In genomic region chr17:57987582-57988300, GRCh38 we compare ENCODE assay signal across 8 cellular contexts. TPM values are rescaled to one million over a fixed set of nuclear protein-coding genes. Genes with fewer than 3 reads are reported as not detected.
DNase-seq lines count a peak whose midpoint lies in the region; FAIRE-seq and TF ChIP-seq lines count a peak whose summit lies in the region.

Gene VEZF1, minus strand, starts transcription at chr17:57988254. Its CDS starts 143 bp downstream, at chr17:57988111.

- FAIRE-seq in astrocyte (lab: Jason Lieb, UNC): no peak

- no peak for TF ChIP-seq CTCF in astrocyte (IDR thresholded peaks at IDR 0.05; ENCODE audit: insufficient read depth, low read depth, low read length)
- TF ChIP-seq CTCF in hepatocyte (IDR thresholded peaks at IDR 0.05; ENCODE audit: poor library complexity): no peak
- no peak for TF ChIP-seq CTCF in retinal pigment epithelial cell (conservative IDR thresholded peaks at IDR 0.05; ENCODE audit: low read depth, low read length)

- peak within 1 kb of the TSS; percentile 95 for H3K4me3 Mint-ChIP-seq in T-helper 2 cell treated with Interferon-gamma antibody and Interleukin-4, amounts not matched to agents 5 μg/mL and 100 μg/mL, for 36 hours
- peak within 1 kb of the TSS; percentile 90 for H3K4me3 Mint-ChIP-seq in astrocyte (ENCODE audit: unreplicated experiment)

- DNase-seq in GDM1 (lab: John Stamatoyannopoulos, UW): peak; percentile 74
- DNase-seq in GM23248: peak; percentile 90
- DNase-seq in LoVo (ENCODE audit: low spot score): peak; percentile 76
- peak; percentile 76 for DNase-seq in T-helper 2 cell treated with Interferon-gamma antibody and Interleukin-4, amounts not matched to agents 5 μg/mL and 100 μg/mL, for 36 hours (ENCODE audit: low spot score)
- peak; percentile 39 for DNase-seq in astrocyte (ENCODE audit: low read depth)
- peak; percentile 89 for DNase-seq in hepatocyte (ENCODE audit: low spot score)
- no peak for DNase-seq in retinal pigment epithelial cell (ENCODE audit: low read depth)
- DNase-seq in NCI-H187 treated with DMSO at 0.1 percent for 48 hours (lab: John Stamatoyannopoulos, UW): no peak

- H3K27me3 Mint-ChIP-seq in T-helper 2 cell treated with Interferon-gamma antibody and Interleukin-4, amounts not matched to agents 5 μg/mL and 100 μg/mL, for 36 hours (ENCODE audit: low read depth): no peaks in the 10 kb centered on the region
- no peaks in the 10 kb centered on the region for H3K27me3 Mint-ChIP-seq in astrocyte (ENCODE audit: low read depth, unreplicated experiment)

- 2 to 3% methylated on average over 9 to 68 of the region's 74 CpGs for WGBS in GM23248 (ENCODE audit: low coverage in 1 of 2, low lambda C conversion rate in 2 of 2, missing lambda C conversion rate in 2 of 2), 2 experiments
- 0% methylated on average over 15 of the region's 74 CpGs for WGBS in hepatocyte (ENCODE audit: low lambda C conversion rate, missing lambda C conversion rate)

- peaks cover 33% of the 10 kb centered on the region for H3K36me3 Mint-ChIP-seq in T-helper 2 cell treated with Interferon-gamma antibody and Interleukin-4, amounts not matched to agents 5 μg/mL and 100 μg/mL, for 36 hours (ENCODE audit: low read depth)
- H3K36me3 Mint-ChIP-seq in astrocyte (ENCODE audit: low read depth, unreplicated experiment): peaks cover 6% of the 10 kb centered on the region

- H3K36me3 ChIP-seq in GM23248 (ENCODE audit: low read depth): no peaks in the 10 kb centered on the region
- peaks cover under 1% of the 10 kb centered on the region for H3K36me3 ChIP-seq in astrocyte (ENCODE audit: insufficient read depth, low read length)
- no peaks in the 10 kb centered on the region for H3K36me3 ChIP-seq in hepatocyte (replicated peaks; ENCODE audit: insufficient read depth, low read depth)

- H3K9me3 ChIP-seq in GM23248 (ENCODE audit: low read depth): no peaks in the 10 kb centered on the region
- no peaks in the 10 kb centered on the region for H3K9me3 ChIP-seq in astrocyte (ENCODE audit: insufficient read depth, low read depth, low read length)
- no peaks in the 10 kb centered on the region for H3K9me3 ChIP-seq in hepatocyte (ENCODE audit: low read depth)

- no peaks in the 10 kb centered on the region for H3K27me3 ChIP-seq in GM23248 (replicated peaks; ENCODE audit: insufficient read depth)
- H3K27me3 ChIP-seq in astrocyte (ENCODE audit: insufficient read depth, low read length): no peaks in the 10 kb centered on the region
- H3K27me3 ChIP-seq in hepatocyte: no peaks in the 10 kb centered on the region

- H2AFZ ChIP-seq in GM23248 (peak within 1 kb of the TSS; percentile 74), astrocyte (ENCODE audit: low read depth, low read length) (peak within 1 kb of the TSS; percentile 60), hepatocyte (peak within 1 kb of the TSS; percentile 84)

- H3K4me3 ChIP-seq in GM23248 (peak within 1 kb of the TSS; percentile 81), astrocyte (ENCODE audit: insufficient read depth, low read depth, low read length) (peak within 1 kb of the TSS; percentile 68), hepatocyte (peak within 1 kb of the TSS; percentile 31), retinal pigment epithelial cell (ENCODE audit: low read length) (peak within 1 kb of the TSS; percentile 77)

- peak within 1 kb of the TSS; percentile 89 for H3K27ac ChIP-seq in GM23248
- H3K27ac ChIP-seq in astrocyte (ENCODE audit: low read depth, low read length): peak within 1 kb of the TSS; percentile 94
- peak within 1 kb of the TSS; percentile 99 for H3K27ac ChIP-seq in hepatocyte

- peaks cover 69% of the 10 kb centered on the region for H3F3A ChIP-seq in GM23248 (ENCODE audit: insufficient read depth)

- H3K9ac ChIP-seq in GM23248: peak within 1 kb of the TSS; percentile 94
- H3K9ac ChIP-seq in astrocyte (ENCODE audit: low read length): peak within 1 kb of the TSS; percentile 97

- H3K27ac Mint-ChIP-seq in T-helper 2 cell treated with Interferon-gamma antibody and Interleukin-4, amounts not matched to agents 5 μg/mL and 100 μg/mL, for 36 hours: peak within 1 kb of the TSS; percentile 96
- peak within 1 kb of the TSS; percentile 94 for H3K27ac Mint-ChIP-seq in astrocyte (ENCODE audit: unreplicated experiment)

- H3K79me2 ChIP-seq in GM23248 (ENCODE audit: insufficient read depth) (peaks cover 56% of the 10 kb centered on the region), astrocyte (ENCODE audit: insufficient read depth, low read length) (peaks cover 46% of the 10 kb centered on the region), hepatocyte (peaks cover 53% of the 10 kb centered on the region)

- H3K4me1 ChIP-seq in GM23248 (ENCODE audit: insufficient read depth) (peaks cover 40% of the 10 kb centered on the region), astrocyte (ENCODE audit: insufficient read depth, low read length) (peaks cover 21% of the 10 kb centered on the region), hepatocyte (ENCODE audit: insufficient read depth) (peaks cover 42% of the 10 kb centered on the region)

- H3K4me1 Mint-ChIP-seq in T-helper 2 cell treated with Interferon-gamma antibody and Interleukin-4, amounts not matched to agents 5 μg/mL and 100 μg/mL, for 36 hours (ENCODE audit: low read depth): peaks cover 56% of the 10 kb centered on the region
- peaks cover 45% of the 10 kb centered on the region for H3K4me1 Mint-ChIP-seq in astrocyte (ENCODE audit: low read depth, unreplicated experiment)

- H4K20me1 ChIP-seq in GM23248 (ENCODE audit: insufficient read depth): no peaks in the 10 kb centered on the region
- H4K20me1 ChIP-seq in astrocyte (ENCODE audit: insufficient read depth, low read length): peaks cover 38% of the 10 kb centered on the region
- H4K20me1 ChIP-seq in hepatocyte (ENCODE audit: insufficient read depth, poor library complexity, severe bottlenecking): peaks cover 37% of the 10 kb centered on the region

- H3K9me2 ChIP-seq in GM23248 (ENCODE audit: insufficient read depth): no peaks in the 10 kb centered on the region
- H3K9me2 ChIP-seq in hepatocyte (replicated peaks; ENCODE audit: insufficient read depth): no peaks in the 10 kb centered on the region

- in situ Hi-C loops in GM23248 (cut with MboI): no loop called here

- H3K4me2 ChIP-seq in GM23248 (ENCODE audit: unreplicated experiment) (peak within 1 kb of the TSS; percentile 95), astrocyte (ENCODE audit: low read length) (peak within 1 kb of the TSS; percentile 87), hepatocyte (peak within 1 kb of the TSS; percentile 88)

- no peaks in the 10 kb centered on the region for H3K9me3 Mint-ChIP-seq in T-helper 2 cell treated with Interferon-gamma antibody and Interleukin-4, amounts not matched to agents 5 μg/mL and 100 μg/mL, for 36 hours
- no peaks in the 10 kb centered on the region for H3K9me3 Mint-ChIP-seq in astrocyte (ENCODE audit: unreplicated experiment)

RNA-seq across cellular contexts. Expression of gene VEZF1, which starts in this region (rescaled TPM):
- total RNA-seq in GM23248 (2014; rRNA removed; shearing (Covaris generic)): 45.5 and 51.9 TPM in 2 replicates
- polyA plus RNA-seq in GM23248 (2016; fragmentation: Nextera tagmentation; extraction: Ambion mirVana) (30.5 and 32.2 TPM in 2 replicates), hepatocyte (19.1 and 20.9 TPM in 2 replicates)
- total RNA-seq in astrocyte (42.0 and 50.9 TPM in 2 replicates), hepatocyte (56.0 and 57.3 TPM in 2 replicates)

Comparison
In these comparisons a context has a peak if more than half of its experiments do, and no peak if none do; other contexts are left out.
1. DNase-seq: peak in GDM1 (single experiment), GM23248 (single experiment), LoVo (single experiment), T-helper 2 cell treated with Interferon-gamma antibody and Interleukin-4, amounts not matched to agents 5 μg/mL and 100 μg/mL, for 36 hours (single experiment), astrocyte (single experiment) and hepatocyte (single experiment); none in retinal pigment epithelial cell (single experiment) and NCI-H187 treated with DMSO at 0.1 percent for 48 hours (single experiment).
2. H3K4me3 ChIP-seq: peak in every context shown above with its lines; median percentile 81 in GM23248; 77 in retinal pigment epithelial cell; 68 in astrocyte; 31 in hepatocyte.
3. Peak in every context shown above with its lines, with median percentiles within 50 percentile points of each other: H2AFZ ChIP-seq, H3K27ac ChIP-seq and H3K4me2 ChIP-seq.